Comparison of ENCODE assay signal across 8 cellular contexts in the genomic region with DNA sequence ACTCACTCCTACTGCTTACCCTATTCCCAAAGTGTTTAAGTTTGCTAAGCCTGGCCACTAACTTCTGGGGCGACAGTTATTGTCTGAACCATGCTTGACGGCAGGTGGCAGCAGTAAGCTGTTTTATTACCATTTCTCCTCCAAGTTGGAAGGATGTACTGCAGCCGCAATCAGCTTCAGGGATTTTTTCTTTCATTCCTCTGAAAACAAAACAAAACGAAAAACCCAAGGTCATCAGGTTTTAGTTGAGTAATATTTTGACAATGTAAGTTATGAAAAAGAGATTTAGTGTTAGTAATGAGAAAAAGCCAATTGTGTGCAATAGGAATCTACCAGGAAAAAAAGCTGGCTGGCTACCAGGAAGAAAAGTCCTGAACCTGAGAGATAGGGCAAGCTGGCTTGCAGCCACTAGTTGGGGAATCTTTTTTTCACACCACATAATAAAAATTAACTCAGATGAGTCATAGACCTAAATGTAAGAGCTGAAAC. TPM values are rescaled to one million over a fixed set of nuclear protein-coding genes. Genes with fewer than 3 reads are reported as not detected.
DNase-seq lines count a peak whose midpoint lies in the region; ATAC-seq and TF ChIP-seq lines count a peak whose summit lies in the region.

No MANE protein-coding gene starts in this region.

- intact Hi-C loops in right cardiac atrium (cut with DNase I): loop anchor here in 2 of 4 donors (10.0 kb wide), 1 partner anchor 290 kb away; no protein-coding TSS in a partner anchor
- intact Hi-C loops in gastrocnemius medialis (cut with DNase I; ENCODE audit: low total_unique reads): loop anchor here (10.0 kb wide), 1 partner anchor 290 kb away; no protein-coding TSS in a partner anchor

- no peak overlapping the region for H3K4me2 ChIP-seq in SK-N-SH

- TF ChIP-seq CTCF in SK-N-SH (IDR thresholded peaks at IDR 0.05) (peak; percentile 83), gastrocnemius medialis (IDR thresholded peaks at IDR 0.05 in 4 of 5, conservative IDR thresholded peaks at IDR 0.05 in 1 of 5) (peak in 3 of 5 experiments; percentile 24 to 67 (median 43))

- no peaks in the 10 kb centered on the region for H3K27me3 ChIP-seq in SK-N-SH (ENCODE audit: insufficient read depth)
- H3K27me3 ChIP-seq in right cardiac atrium (ENCODE audit: control insufficient read depth, insufficient read depth): no peaks in the 10 kb centered on the region
- H3K27me3 ChIP-seq in gastrocnemius medialis: no peaks in the 10 kb centered on the region

- CTCF ChIA-PET in SK-N-SH (lab: Yijun Ruan, JAX): interaction anchor here (0.7 to 2.2 kb wide), 28 partner anchors 9 to 517 kb away, joined by 3 to 22 read pairs (median 4); partner anchors contain the start of gene RAB9B

- no peak overlapping the region for H3K9ac ChIP-seq in SK-N-SH

- TF ChIP-seq EP300 in SK-N-SH (IDR thresholded peaks at IDR 0.05; ENCODE audit: borderline replicate concordance in 1 of 2, low read depth in 1 of 2, low read length in 1 of 2): no peak

- TF ChIP-seq POLR2A in gastrocnemius medialis (IDR thresholded peaks at IDR 0.05): no peak

- in situ Hi-C loops in gastrocnemius medialis (cut with MboI; ENCODE audit: low sequenced_read_pairs in 4 of 4): loop anchor here in 3 of 4 donors (25.0 kb wide), 2 partner anchors 92 to 292 kb away; no protein-coding TSS in a partner anchor

- POLR2A ChIA-PET in SK-N-SH (lab: Yijun Ruan, JAX): interaction anchor here (0.9 kb wide), 1 partner anchor 13 kb away, joined by 3 read pairs; the partner anchor contains the start of gene RAB9B

- H3K9me3 ChIP-seq in SK-N-SH (no peaks in the 10 kb centered on the region), right cardiac atrium (ENCODE audit: control insufficient read depth, low read length) (no peaks in the 10 kb centered on the region), gastrocnemius medialis (no peaks in the 10 kb centered on the region)

- ATAC-seq in GM21529 (IDR thresholded peaks at IDR 0.05; ENCODE audit: unreplicated experiment) (peak; percentile 94), right cardiac atrium (peak; percentile 79 to 85), gastrocnemius medialis (peak; percentile 58 to 74)

- H3K79me2 ChIP-seq in SK-N-SH (ENCODE audit: insufficient read depth): no peaks in the 10 kb centered on the region

- H3K36me3 ChIP-seq in SK-N-SH (replicated peaks in 1 of 2; ENCODE audit: control insufficient read depth in 1 of 2, insufficient read depth in 2 of 2, low read length in 1 of 2): no peaks in the 10 kb centered on the region
- no peaks in the 10 kb centered on the region for H3K36me3 ChIP-seq in gastrocnemius medialis

- peak; percentile 72 for TF ChIP-seq RAD21 in SK-N-SH (IDR thresholded peaks at IDR 0.05; ENCODE audit: low read length)

- H3K27ac ChIP-seq in SK-N-SH (ENCODE audit: low read depth in 2 of 2, low read length in 1 of 2): peak overlapping the region in 1 of 2 experiments; percentile 37; a peak in 1 of 4 replicates
- H3K27ac ChIP-seq in right cardiac atrium (ENCODE audit: low read length): no peak overlapping the region
- H3K27ac ChIP-seq in gastrocnemius medialis: no peak overlapping the region

- H3K4me1 ChIP-seq in SK-N-SH (ENCODE audit: control insufficient read depth in 1 of 2, insufficient read depth in 2 of 2, low read depth in 1 of 2, low read length in 1 of 2) (no peaks in the 10 kb centered on the region; a peak in 1 of 4 replicates), right cardiac atrium (ENCODE audit: control insufficient read depth, insufficient read depth, low read length) (no peaks in the 10 kb centered on the region), gastrocnemius medialis (no peaks in the 10 kb centered on the region)

- H3K4me3 ChIP-seq in SK-N-SH (ENCODE audit: low read depth in 2 of 2, low read length in 1 of 2) (peak overlapping the region in 1 of 2 experiments; percentile 21; a peak in 1 of 4 replicates), right cardiac atrium (ENCODE audit: low read length) (no peak overlapping the region), gastrocnemius medialis (no peak overlapping the region)

- peaks cover 10% of the 10 kb centered on the region for H3F3A ChIP-seq in SK-N-SH (replicated peaks; ENCODE audit: insufficient read depth)

- H2AFZ ChIP-seq in SK-N-SH (ENCODE audit: low read depth): no peak overlapping the region

- H4K20me1 ChIP-seq in SK-N-SH (ENCODE audit: insufficient read depth): no peaks in the 10 kb centered on the region

- peak; percentile 66 for DNase-seq in ELR (ENCODE audit: low read depth)
- peak; percentile 77 for DNase-seq in HT-29 (ENCODE audit: low spot score)
- DNase-seq in SK-N-SH: peak; percentile 49
- DNase-seq in anterior cingulate cortex (lab: John Stamatoyannopoulos, UW): peak in 46 of 58 donors; percentile 0 to 61 (median 6)
- peak; percentile 60 to 86 (median 74) for DNase-seq in right cardiac atrium
- peak in 1 of 2 donors; percentile 30 for DNase-seq in gastrocnemius medialis
- no peak for DNase-seq in NCI-H1048 (lab: John Stamatoyannopoulos, UW)

- WGBS in SK-N-SH (ENCODE audit: low lambda C conversion rate): 5% methylated on average over 4 of the region's 4 CpGs
- 0% methylated on average over 4 of the region's 4 CpGs for WGBS in right cardiac atrium

- no peaks in the 10 kb centered on the region for H3K9me2 ChIP-seq in SK-N-SH

TF ChIP-seq in SK-N-SH, 30 proteins besides CTCF, POLR2A, EP300 and RAD21:
- TF ChIP-seq POLR2AphosphoS5 (IDR thresholded peaks at IDR 0.05; ENCODE audit: low read depth, low read length): no peak
- TF ChIP-seq TCF12 (IDR thresholded peaks at IDR 0.05): peak; percentile 16; the same call in 1 of the 2 replicates
- no peak for TF ChIP-seq JUND (IDR thresholded peaks at IDR 0.05)
- peak; percentile 65 for TF ChIP-seq SMC3 (IDR thresholded peaks at IDR 0.05; ENCODE audit: low read depth, low read length)
- TF ChIP-seq, protein P1, sequence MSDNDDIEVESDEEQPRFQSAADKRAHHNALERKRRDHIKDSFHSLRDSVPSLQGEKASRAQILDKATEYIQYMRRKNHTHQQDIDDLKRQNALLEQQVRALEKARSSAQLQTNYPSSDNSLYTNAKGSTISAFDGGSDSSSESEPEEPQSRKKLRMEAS (IDR thresholded peaks at IDR 0.05; ENCODE audit: low read depth): 0 out of 2 replicates have a peak, but pooled peaks have one; percentile 16
- TF ChIP-seq NRF1 (IDR thresholded peaks at IDR 0.05; ENCODE audit: low read depth, low read length): no peak
- no peak for TF ChIP-seq TAF1 (IDR thresholded peaks at IDR 0.05; ENCODE audit: borderline replicate concordance, low read depth, low read length)
- TF ChIP-seq, protein P2, sequence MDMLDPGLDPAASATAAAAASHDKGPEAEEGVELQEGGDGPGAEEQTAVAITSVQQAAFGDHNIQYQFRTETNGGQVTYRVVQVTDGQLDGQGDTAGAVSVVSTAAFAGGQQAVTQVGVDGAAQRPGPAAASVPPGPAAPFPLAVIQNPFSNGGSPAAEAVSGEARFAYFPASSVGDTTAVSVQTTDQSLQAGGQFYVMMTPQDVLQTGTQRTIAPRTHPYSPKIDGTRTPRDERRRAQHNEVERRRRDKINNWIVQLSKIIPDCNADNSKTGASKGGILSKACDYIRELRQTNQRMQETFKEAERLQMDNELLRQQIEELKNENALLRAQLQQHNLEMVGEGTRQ (IDR thresholded peaks at IDR 0.05; ENCODE audit: borderline replicate concordance, low read depth, low read length): no peak
- TF ChIP-seq RXRA (IDR thresholded peaks at IDR 0.05; ENCODE audit: borderline replicate concordance, low read depth): peak; percentile 27; the same call in 1 of the 2 replicates
- TF ChIP-seq, protein P3, sequence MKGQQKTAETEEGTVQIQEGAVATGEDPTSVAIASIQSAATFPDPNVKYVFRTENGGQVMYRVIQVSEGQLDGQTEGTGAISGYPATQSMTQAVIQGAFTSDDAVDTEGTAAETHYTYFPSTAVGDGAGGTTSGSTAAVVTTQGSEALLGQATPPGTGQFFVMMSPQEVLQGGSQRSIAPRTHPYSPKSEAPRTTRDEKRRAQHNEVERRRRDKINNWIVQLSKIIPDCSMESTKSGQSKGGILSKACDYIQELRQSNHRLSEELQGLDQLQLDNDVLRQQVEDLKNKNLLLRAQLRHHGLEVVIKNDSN (IDR thresholded peaks at IDR 0.05; ENCODE audit: borderline replicate concordance, low read depth): no peak

RNA-seq across cellular contexts. Expression of gene RAB9B, which starts 13.2 kb away (rescaled TPM):
- not detected in 2 replicates for total RNA-seq in HT-29 (2014; rRNA removed; shearing (Covaris generic))
- polyA plus RNA-seq in SK-N-SH (2012; rRNA removed): 0.64 and 0.96 TPM in 2 replicates
- 0.90 and 0.94 TPM in 2 replicates for polyA plus RNA-seq in SK-N-SH (2012; cell fraction: cytosol; rRNA removed)
- 1.1 and 2.3 TPM in 2 replicates for polyA plus RNA-seq in SK-N-SH (2012; cell fraction: nucleus; rRNA removed)
- total RNA-seq in right cardiac atrium: 10 to 100 TPM; 18.2 to 28.3 (median 22.4) TPM
- polyA plus RNA-seq in right cardiac atrium: 11.5 TPM
- total RNA-seq in gastrocnemius medialis: 1 to 10 TPM; 1.8 to 5.7 (median 4.7) TPM
